ENCODE assay signal across 8 cellular contexts in the genomic region with DNA sequence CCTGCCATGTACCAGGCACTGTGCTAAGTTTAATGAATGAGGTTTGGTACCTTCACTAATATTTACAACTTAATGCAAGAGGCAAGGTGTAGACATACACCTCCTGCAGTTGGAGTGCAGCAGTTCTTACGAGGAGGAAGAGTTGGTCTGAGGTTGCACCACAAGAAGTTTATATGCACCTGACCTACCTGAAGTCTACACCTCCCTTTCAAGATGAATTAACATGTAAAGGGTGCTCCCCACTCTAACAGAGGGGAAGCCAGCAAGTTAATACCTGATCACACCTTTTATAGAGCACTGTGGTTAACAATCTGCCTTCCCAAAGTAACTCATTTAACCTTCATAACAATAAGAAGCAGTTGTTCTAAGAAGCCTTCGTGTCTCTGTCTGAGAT.
DNase-seq lines count a peak whose midpoint lies in the region; ATAC-seq, FAIRE-seq and TF ChIP-seq lines count a peak whose summit lies in the region.

No MANE protein-coding gene starts in this region.

- 49 to 60% methylated on average over 2 of the region's 2 CpGs for WGBS in pancreas, 2 donors

- H3K4me3 ChIP-seq in GM08714 (ENCODE audit: low read length) (peak overlapping the region; percentile 91; the same call in 1 of the 2 replicates), cardiac fibroblast (replicated peaks in 1 of 2; ENCODE audit: low read depth in 2 of 2, low read length in 2 of 2) (peak overlapping the region; percentile 75 to 92), pancreas (peak overlapping the region; percentile 60 to 82 (median 67))

- H3K4me1 ChIP-seq in pancreas: peaks cover 5 to 25% (median 7%) of the 10 kb centered on the region in 3 donors

- H3K27me3 ChIP-seq in pancreas: no peaks in the 10 kb centered on the region

- DNase-seq in cardiac fibroblast (ENCODE audit: low read depth in 2 of 2): no peak
- no peak for DNase-seq in pancreas
- DNase-seq in GM19238 (ENCODE audit: insufficient read length, low spot score): no peak
- no peak for DNase-seq in HEK293T (ENCODE audit: extremely low spot score)
- no peak for DNase-seq in midbrain (lab: John Stamatoyannopoulos, UW)

- TF ChIP-seq CTCF in cardiac fibroblast (IDR thresholded peaks at IDR 0.05; ENCODE audit: low read depth, low read length) (no peak), pancreas (IDR thresholded peaks at IDR 0.05) (no peak)

- no peaks in the 10 kb centered on the region for H3K9me3 ChIP-seq in pancreas

- peak; percentile 5 for ATAC-seq in HG03280 (IDR thresholded peaks at IDR 0.05; ENCODE audit: unreplicated experiment)
- peak in 2 of 4 donors; percentile 1 for ATAC-seq in pancreas
- no peak for ATAC-seq in HG02970 (IDR thresholded peaks at IDR 0.05; ENCODE audit: low FRiP score, unreplicated experiment)

- intact Hi-C loops in pancreas (cut with DNase I): no loop called here

- POLR2A ChIA-PET in HEK293T (lab: Yijun Ruan, JAX): interaction anchor here (0.9 kb wide), 1 partner anchor 14 kb away, joined by 4 read pairs; no protein-coding TSS in a partner anchor

- no peaks in the 10 kb centered on the region for H3K36me3 ChIP-seq in pancreas

- CTCF ChIA-PET in HEK293T (lab: Yijun Ruan, JAX): interaction anchor here (0.6 kb wide), 1 partner anchor 597 kb away, joined by 3 read pairs; no protein-coding TSS in a partner anchor

- FAIRE-seq in pancreas (lab: Jason Lieb, UNC): no peak

- peak overlapping the region; percentile 81 to 97 (median 92) for H3K27ac ChIP-seq in pancreas

TF ChIP-seq in HEK293T, 16 proteins besides CTCF, POLR2A, EP300 and RAD21:
- TF ChIP-seq HDGF (IDR thresholded peaks at IDR 0.05; ENCODE audit: borderline replicate concordance): no peak
- TF ChIP-seq FOXM1 (IDR thresholded peaks at IDR 0.05; ENCODE audit: borderline replicate concordance): no peak
- TF ChIP-seq PKNOX1 (IDR thresholded peaks at IDR 0.05): no peak
- no peak for TF ChIP-seq ARNT (IDR thresholded peaks at IDR 0.05)
- no peak for TF ChIP-seq NFRKB (IDR thresholded peaks at IDR 0.05)
- no peak for TF ChIP-seq BHLHE40 (IDR thresholded peaks at IDR 0.05; ENCODE audit: borderline replicate concordance)
- no peak for TF ChIP-seq CTBP1 (IDR thresholded peaks at IDR 0.05; ENCODE audit: borderline replicate concordance)
- no peak for TF ChIP-seq SP1 (IDR thresholded peaks at IDR 0.05)
- TF ChIP-seq FOXK2 (IDR thresholded peaks at IDR 0.05): no peak
- no peak for TF ChIP-seq LEF1 (IDR thresholded peaks at IDR 0.05; ENCODE audit: borderline replicate concordance)
- no peak for TF ChIP-seq ELF4 (IDR thresholded peaks at IDR 0.05)
- no peak for TF ChIP-seq L3MBTL2 (conservative IDR thresholded peaks at IDR 0.05)
- TF ChIP-seq ZNF384 (IDR thresholded peaks at IDR 0.05): no peak
- TF ChIP-seq SUZ12 (IDR thresholded peaks at IDR 0.05): no peak
- no peak for TF ChIP-seq FOXA1 (IDR thresholded peaks at IDR 0.05)
- TF ChIP-seq TARDBP (IDR thresholded peaks at IDR 0.05): no peak
